In the genomic region with DNA sequence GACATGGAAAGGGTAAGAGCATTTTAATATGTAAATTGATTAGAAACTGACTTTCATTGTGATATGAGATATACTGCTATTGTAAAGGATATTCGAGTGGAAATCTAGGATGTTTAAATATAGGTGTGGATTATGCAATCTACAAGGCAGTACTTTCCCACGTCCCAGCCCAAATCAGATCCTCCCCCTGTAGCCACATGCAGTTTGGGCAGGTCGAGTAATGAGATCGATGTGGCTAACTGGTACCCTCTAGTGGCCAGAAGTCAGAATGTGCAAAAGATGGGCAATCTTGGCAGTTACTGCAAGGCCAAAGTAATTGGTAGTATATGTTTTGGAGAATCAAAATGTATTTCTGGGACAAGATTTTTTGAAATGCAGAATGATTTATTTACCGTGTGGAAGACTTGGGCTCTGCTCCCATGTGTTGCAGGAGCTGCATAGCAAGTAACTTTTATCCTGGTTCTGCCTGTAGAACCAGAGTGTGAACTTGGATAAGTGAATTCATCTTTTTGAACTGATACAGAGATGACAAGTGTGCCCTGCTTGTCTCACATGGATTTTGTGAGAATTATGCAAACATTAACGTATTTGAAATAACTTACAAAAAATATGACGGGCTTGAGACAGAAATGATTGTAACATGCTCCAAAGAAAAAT, we compare ENCODE assay signal across 8 cellular contexts.
A peak's percentile ranks its signal among the peaks of the same experiment; 100 is the strongest.
DNase-seq lines count a peak whose midpoint lies in the region; ATAC-seq and TF ChIP-seq lines count a peak whose summit lies in the region.

No MANE protein-coding gene starts in this region.

- H2AFZ ChIP-seq in KMS-11 (ENCODE audit: low read depth) (no peak overlapping the region), SK-N-SH (ENCODE audit: low read depth) (no peak overlapping the region)

- no peaks in the 10 kb centered on the region for H4K20me1 ChIP-seq in KMS-11 (ENCODE audit: insufficient read depth)
- no peaks in the 10 kb centered on the region for H4K20me1 ChIP-seq in SK-N-SH (ENCODE audit: insufficient read depth)

- no peaks in the 10 kb centered on the region for H3K36me3 Mint-ChIP-seq in MCF 10A (ENCODE audit: insufficient read depth, unreplicated experiment)

- CTCF ChIA-PET in SK-N-SH (lab: Yijun Ruan, JAX) (interaction anchor here (0.6 to 7.6 kb wide), 25 partner anchors 8 to 311 kb away, joined by 3 to 69 read pairs (median 3); no protein-coding TSS in a partner anchor), MCF 10A (lab: Yijun Ruan, JAX) (interaction anchor here (0.6 to 13.0 kb wide), 22 partner anchors 8 to 548 kb away, joined by 3 to 186 read pairs (median 4); partner anchors contain the start of genes C15orf40 and SH3GL3)

- BruUV-seq in MCF 10A (replicated peaks; lab: Mats Ljungman, UMichigan) = no TSS peak

- H3K9me3 ChIP-seq in SK-N-SH = no peaks in the 10 kb centered on the region

- TF ChIP-seq RAD21 in SK-N-SH (IDR thresholded peaks at IDR 0.05; ENCODE audit: low read length) = peak; percentile 82

- intact Hi-C loops in MCF 10A (cut with micrococcal nuclease) = loop anchor here (1.0 to 5.0 kb wide), 5 partner anchors 112 to 549 kb away; partner anchors contain the start of genes C15orf40 and SH3GL3

- POLR2A ChIA-PET in SK-N-SH (lab: Yijun Ruan, JAX) = no interaction called here
- POLR2A ChIA-PET in MCF 10A (lab: Yijun Ruan, JAX) = interaction anchor here (0.6 to 1.4 kb wide), 2 partner anchors 311 to 314 kb away, joined by 3 to 10 read pairs; no protein-coding TSS in a partner anchor

- no peak overlapping the region for H3K4me3 Mint-ChIP-seq in MCF 10A (ENCODE audit: unreplicated experiment)

- ATAC-seq in GM19351 (IDR thresholded peaks at IDR 0.05; ENCODE audit: unreplicated experiment) = peak; percentile 73
- no peak for ATAC-seq in HG03442 (IDR thresholded peaks at IDR 0.05; ENCODE audit: unreplicated experiment)

- H3K9me3 Mint-ChIP-seq in MCF 10A (ENCODE audit: unreplicated experiment) = peaks cover 7% of the 10 kb centered on the region

- H3K27ac ChIP-seq in KMS-11 (no peak overlapping the region), SK-N-SH (ENCODE audit: low read depth in 2 of 2, low read length in 1 of 2) (no peak overlapping the region)

- H3F3A ChIP-seq in SK-N-SH (replicated peaks; ENCODE audit: insufficient read depth) = no peaks in the 10 kb centered on the region

- H3K27me3 ChIP-seq in KMS-11 (ENCODE audit: insufficient read depth, low read depth) = no peaks in the 10 kb centered on the region
- peaks cover 14% of the 10 kb centered on the region; the same call in 1 of the 2 replicates for H3K27me3 ChIP-seq in SK-N-SH (ENCODE audit: insufficient read depth)

- H3K9me2 ChIP-seq in SK-N-SH = no peaks in the 10 kb centered on the region

- TF ChIP-seq EP300 in SK-N-SH (IDR thresholded peaks at IDR 0.05; ENCODE audit: borderline replicate concordance in 1 of 2, low read depth in 1 of 2, low read length in 1 of 2) = no peak

- no peak overlapping the region for H3K9ac ChIP-seq in KMS-11
- no peak overlapping the region for H3K9ac ChIP-seq in SK-N-SH

- no peak overlapping the region for H3K27ac Mint-ChIP-seq in MCF 10A (ENCODE audit: low read depth, unreplicated experiment)

- DNase-seq in CMK (ENCODE audit: low read depth) (peak; percentile 37), SK-N-SH (peak; percentile 66), MCF 10A (ENCODE audit: unreplicated experiment) (peak; percentile 88), iPS-NIHi7 (ENCODE audit: extremely low spot score) (peak; percentile 83)
- DNase-seq in stimulated activated CD4-positive, alpha-beta T cell treated with anti-CD3 and anti-CD28 coated beads, Interleukin-12 subunit alpha, Interleukin-12 subunit beta, amount 100 ng/mL, for 24 hours (ENCODE audit: low read depth in 2 of 2) = peak; percentile 10 to 28

- H3K36me3 ChIP-seq in KMS-11 (ENCODE audit: insufficient read depth) (no peaks in the 10 kb centered on the region), SK-N-SH (replicated peaks in 1 of 2; ENCODE audit: control insufficient read depth in 1 of 2, insufficient read depth in 2 of 2, low read length in 1 of 2) (no peaks in the 10 kb centered on the region)

- TF ChIP-seq CTCF in KMS-11 (conservative IDR thresholded peaks at IDR 0.05; ENCODE audit: low read depth, low read length) = peak; percentile 91
- TF ChIP-seq CTCF in SK-N-SH (IDR thresholded peaks at IDR 0.05) = peak; percentile 86
- TF ChIP-seq CTCF in MCF 10A (IDR thresholded peaks at IDR 0.05; ENCODE audit: unreplicated experiment) = peak; percentile 79

- no peaks in the 10 kb centered on the region for H3K27me3 Mint-ChIP-seq in MCF 10A (ENCODE audit: insufficient read depth, unreplicated experiment)

- H3K79me2 ChIP-seq in KMS-11 (ENCODE audit: insufficient read depth, low read depth) (no peaks in the 10 kb centered on the region), SK-N-SH (ENCODE audit: insufficient read depth) (no peaks in the 10 kb centered on the region)

- H3K4me1 ChIP-seq in KMS-11 (ENCODE audit: low read depth, poor library complexity, severe bottlenecking) (no peaks in the 10 kb centered on the region), SK-N-SH (ENCODE audit: control insufficient read depth in 1 of 2, insufficient read depth in 2 of 2, low read depth in 1 of 2, low read length in 1 of 2) (no peaks in the 10 kb centered on the region)

- no peak overlapping the region for H3K4me3 ChIP-seq in KMS-11 (IDR thresholded peaks at IDR 0.05; ENCODE audit: insufficient read depth, low read depth, low read length)
- H3K4me3 ChIP-seq in SK-N-SH (ENCODE audit: low read depth in 2 of 2, low read length in 1 of 2) = no peak overlapping the region

- WGBS in SK-N-SH (ENCODE audit: low lambda C conversion rate) = under 1% methylated on average over 7 of the region's 7 CpGs

- no peak overlapping the region for H3K4me2 ChIP-seq in KMS-11
- no peak overlapping the region for H3K4me2 ChIP-seq in SK-N-SH

- H3K4me1 Mint-ChIP-seq in MCF 10A (ENCODE audit: insufficient read depth, unreplicated experiment) = peaks cover 6% of the 10 kb centered on the region

TF ChIP-seq in SK-N-SH, 30 proteins besides CTCF, POLR2A, EP300 and RAD21:
- TF ChIP-seq SMC3 (IDR thresholded peaks at IDR 0.05; ENCODE audit: low read depth, low read length) (peak; percentile 77), MAX (IDR thresholded peaks at IDR 0.05; ENCODE audit: low read depth) (no peak)

Comparison
In these comparisons a context has a peak if more than half of its experiments do, and no peak if none do; other contexts are left out.
1. DNase-seq: peak in every context shown above with its lines; median percentile 88 in MCF 10A; 83 in iPS-NIHi7; 66 in SK-N-SH; 37 in CMK; 19 in stimulated activated CD4-positive, alpha-beta T cell treated with anti-CD3 and anti-CD28 coated beads, Interleukin-12 subunit alpha, Interleukin-12 subunit beta, amount 100 ng/mL, for 24 hours.